In genomic region chr20:52918311-52918710, GRCh38 we compare ENCODE assay signal across 28 cellular contexts. TPM values are rescaled to one million over a fixed set of nuclear protein-coding genes. Genes with fewer than 3 reads are reported as not detected.
"Had no signal": no experiment of that assay in that cellular context is flagged by ENCODE, and none has a peak within 500 bp of the region (broad histone marks: within the 10 kb centered on the region; RNA-seq: fewer than 3 reads in every experiment).

No MANE protein-coding gene starts in this region.

- FAIRE-seq: colon, endometrium, frontal cortex had no signal

- H3K27ac Mint-ChIP-seq: effector memory CD8-positive, alpha-beta T cell; endodermal cell; immature natural killer cell; memory B cell; naive B cell had no signal

- H3K79me2 ChIP-seq: hepatocyte had no signal

- H3K4me2 ChIP-seq: hepatocyte had no signal

- H3K36me3 ChIP-seq: gastroesophageal sphincter, heart left ventricle, left lung, lower lobe of right lung had no signal

- H3K4me1 Mint-ChIP-seq: immature natural killer cell; memory B cell; naive thymus-derived CD8-positive, alpha-beta T cell had no signal

- ATAC-seq: effector memory CD8-positive, alpha-beta T cell; esophagus mucosa; foreskin keratinocyte; gastroesophageal sphincter; heart left ventricle; left cardiac atrium; left lung; left ventricle myocardium superior; lower lobe of right lung; naive thymus-derived CD8-positive, alpha-beta T cell had no signal

- H3K4me3 Mint-ChIP-seq: effector memory CD8-positive, alpha-beta T cell; endodermal cell; immature natural killer cell; memory B cell; naive B cell; naive thymus-derived CD8-positive, alpha-beta T cell had no signal

- H3K36me3 Mint-ChIP-seq: immature natural killer cell, naive B cell had no signal

- H3K4me1 ChIP-seq: gastroesophageal sphincter had no signal

- H3K27me3 ChIP-seq: foreskin keratinocyte, gastroesophageal sphincter, heart left ventricle, hepatocyte, left lung had no signal

- H2AFZ ChIP-seq: hepatocyte had no signal

- H3K9me3 Mint-ChIP-seq: effector memory CD8-positive, alpha-beta T cell; memory B cell had no signal

- DNase-seq: dermis blood vessel endothelial cell; dorsolateral prefrontal cortex; effector CD4-positive, alpha-beta T cell; effector memory CD8-positive, alpha-beta T cell; endodermal cell; erythroblast; foreskin keratinocyte; heart left ventricle; hypothalamus; immature natural killer cell; islet precursor cell; left cardiac atrium; left lung; left ventricle myocardium superior; lower lobe of right lung; mesendoderm; midbrain; naive B cell; naive thymus-derived CD8-positive, alpha-beta T cell had no signal

- H3K4me3 ChIP-seq: coronary artery, dorsolateral prefrontal cortex, gastroesophageal sphincter, heart left ventricle, hepatocyte, left lung, lower lobe of right lung had no signal

- H3K27ac ChIP-seq: coronary artery, dorsolateral prefrontal cortex, epithelial cell of prostate, foreskin keratinocyte, gastroesophageal sphincter, heart left ventricle, hepatocyte, left lung, lower lobe of right lung had no signal

RNA-seq across cellular contexts. Expression of gene TSHZ2, which starts 53.8 kb away (rescaled TPM):
- polyA plus RNA-seq: immature natural killer cell had no signal
